18 cellular contexts compared by ENCODE assay signal in genomic region chr14:59424707-59425106, GRCh38. TPM values are rescaled to one million over a fixed set of nuclear protein-coding genes. Genes with fewer than 3 reads are reported as not detected.
DNase-seq lines count a peak whose midpoint lies in the region; ATAC-seq and TF ChIP-seq lines count a peak whose summit lies in the region.
"Had no signal": no experiment of that assay in that cellular context is flagged by ENCODE, and none has a peak within 500 bp of the region (broad histone marks: within the 10 kb centered on the region; RNA-seq: fewer than 3 reads in every experiment).

No MANE protein-coding gene starts in this region.

- 0 out of 2 replicates have a peak overlapping the region, but pooled peaks have one; percentile 2 for H3K27ac ChIP-seq in ACC112 (ENCODE audit: low read depth, low read length)
- peak overlapping the region in 3 of 4 donors; percentile 32 to 43 (median 34) for H3K27ac ChIP-seq in sigmoid colon
- H3K27ac ChIP-seq: WERI-Rb-1 had no signal

- DNase-seq in RPMI7951 (ENCODE audit: low read depth) (peak; percentile 15), left ventricle myocardium superior (peak; percentile 79), sigmoid colon (peak; percentile 82), glutamatergic neuron (no peak), NCI-H1092 (lab: John Stamatoyannopoulos, UW) (no peak)
- DNase-seq in activated T-cell treated with anti-CD3 and anti-CD28 coated beads, Interleukin-2, amount 50 U/mL, for 72 hours = no peak
- DNase-seq: activated CD8-positive, alpha-beta T cell treated with anti-CD3 and anti-CD28 coated beads for 36 hours; activated naive CD8-positive, alpha-beta T cell treated with anti-CD3 and anti-CD28 coated beads, Interleukin-2, amount 50 U/mL, for 24 hours; CD8-positive, alpha-beta T cell; central memory CD4-positive, alpha-beta T cell; foreskin melanocyte; MM.1S; NCI-H2227 treated with DMSO at 0.1 percent for 48 hours; T-helper 1 cell; WERI-Rb-1 had no signal

- TF ChIP-seq EP300 in sigmoid colon (IDR thresholded peaks at IDR 0.05) = no peak

- H3K27me3 ChIP-seq in ACC112 (ENCODE audit: insufficient read depth, low read length) (no peaks in the 10 kb centered on the region), sigmoid colon (no peaks in the 10 kb centered on the region)

- H3K4me1 ChIP-seq in ACC112 (ENCODE audit: control insufficient read depth, insufficient read depth, low read length, unreplicated experiment) = peaks cover 64% of the 10 kb centered on the region
- peaks cover 0 to 44% (median 25%) of the 10 kb centered on the region in 4 donors for H3K4me1 ChIP-seq in sigmoid colon

- no peak for TF ChIP-seq CTCF in sigmoid colon (IDR thresholded peaks at IDR 0.05)
- no peak for TF ChIP-seq CTCF in glutamatergic neuron (IDR thresholded peaks at IDR 0.05; ENCODE audit: partially characterized antibody, unreplicated experiment)

- 74 to 88% methylated on average over 3 of the region's 3 CpGs for WGBS in sigmoid colon, 2 donors

- H3K4me3 ChIP-seq in ACC112 (ENCODE audit: low read depth, low read length) (no peak overlapping the region), sigmoid colon (no peak overlapping the region)

- TF ChIP-seq POLR2A in sigmoid colon (IDR thresholded peaks at IDR 0.05) = no peak

- H2AFZ ChIP-seq in ACC112 (ENCODE audit: low read length, unreplicated experiment) = no peak overlapping the region

- H3K27ac Mint-ChIP-seq in glutamatergic neuron (ENCODE audit: unreplicated experiment) = no peak overlapping the region
- H3K27ac Mint-ChIP-seq in activated T-cell treated with anti-CD3 and anti-CD28 coated beads, Interleukin-2, amount 50 U/mL, for 72 hours = no peak overlapping the region
- H3K27ac Mint-ChIP-seq: activated CD8-positive, alpha-beta T cell treated with anti-CD3 and anti-CD28 coated beads for 36 hours; activated naive CD8-positive, alpha-beta T cell treated with anti-CD3 and anti-CD28 coated beads, Interleukin-2, amount 50 U/mL, for 24 hours; CD8-positive, alpha-beta T cell; type B pancreatic cell had no signal

- intact Hi-C loops in left ventricle myocardium superior (cut with micrococcal nuclease) = loop anchor here (5.0 to 10.0 kb wide), 3 partner anchors 50 to 297 kb away; no protein-coding TSS in a partner anchor
- intact Hi-C loops in sigmoid colon (cut with DNase I) = loop anchor here (5.0 kb wide), 2 partner anchors 47 to 297 kb away; no protein-coding TSS in a partner anchor

- ATAC-seq in left ventricle myocardium superior (peak; percentile 69), HG03196 (IDR thresholded peaks at IDR 0.05; ENCODE audit: unreplicated experiment) (no peak)
- ATAC-seq in activated T-cell treated with anti-CD3 and anti-CD28 coated beads, Interleukin-2, amount 50 U/mL, for 72 hours (replicated peaks in 1 of 2) = no peak
- ATAC-seq: activated CD8-positive, alpha-beta T cell treated with anti-CD3 and anti-CD28 coated beads for 36 hours; activated naive CD8-positive, alpha-beta T cell treated with anti-CD3 and anti-CD28 coated beads, Interleukin-2, amount 50 U/mL, for 24 hours; CD8-positive, alpha-beta T cell had no signal

- H3K9me3 ChIP-seq in sigmoid colon = no peaks in the 10 kb centered on the region

- H3K4me3 Mint-ChIP-seq in glutamatergic neuron (ENCODE audit: unreplicated experiment) = no peak overlapping the region
- H3K4me3 Mint-ChIP-seq in activated T-cell treated with anti-CD3 and anti-CD28 coated beads, Interleukin-2, amount 50 U/mL, for 72 hours = no peak overlapping the region
- H3K4me3 Mint-ChIP-seq: activated CD8-positive, alpha-beta T cell treated with anti-CD3 and anti-CD28 coated beads for 36 hours; activated naive CD8-positive, alpha-beta T cell treated with anti-CD3 and anti-CD28 coated beads, Interleukin-2, amount 50 U/mL, for 24 hours; CD8-positive, alpha-beta T cell; type B pancreatic cell had no signal

- no peaks in the 10 kb centered on the region for H3K9me3 Mint-ChIP-seq in glutamatergic neuron (ENCODE audit: unreplicated experiment)
- no peaks in the 10 kb centered on the region for H3K9me3 Mint-ChIP-seq in activated T-cell treated with anti-CD3 and anti-CD28 coated beads, Interleukin-2, amount 50 U/mL, for 72 hours
- H3K9me3 Mint-ChIP-seq: activated CD8-positive, alpha-beta T cell treated with anti-CD3 and anti-CD28 coated beads for 36 hours; activated naive CD8-positive, alpha-beta T cell treated with anti-CD3 and anti-CD28 coated beads, Interleukin-2, amount 50 U/mL, for 24 hours; CD8-positive, alpha-beta T cell; type B pancreatic cell had no signal

- H3K36me3 ChIP-seq in ACC112 (ENCODE audit: insufficient read depth, low read length) = no peaks in the 10 kb centered on the region
- H3K36me3 ChIP-seq in sigmoid colon = no peaks in the 10 kb centered on the region
- H3K36me3 ChIP-seq: WERI-Rb-1 had no signal

- H3K36me3 Mint-ChIP-seq in glutamatergic neuron (ENCODE audit: unreplicated experiment) = no peaks in the 10 kb centered on the region
- H3K36me3 Mint-ChIP-seq in activated T-cell treated with anti-CD3 and anti-CD28 coated beads, Interleukin-2, amount 50 U/mL, for 72 hours (ENCODE audit: insufficient read depth in 2 of 2) = no peaks in the 10 kb centered on the region
- H3K36me3 Mint-ChIP-seq: CD8-positive, alpha-beta T cell; type B pancreatic cell had no signal

- H3K79me2 ChIP-seq in ACC112 (ENCODE audit: control insufficient read depth, insufficient read depth, low read length, unreplicated experiment) = no peaks in the 10 kb centered on the region

- peaks cover 11% of the 10 kb centered on the region for H3K4me1 Mint-ChIP-seq in glutamatergic neuron (ENCODE audit: low read depth, unreplicated experiment)
- H3K4me1 Mint-ChIP-seq in activated T-cell treated with anti-CD3 and anti-CD28 coated beads, Interleukin-2, amount 50 U/mL, for 72 hours (ENCODE audit: low read depth) = no peaks in the 10 kb centered on the region
- H3K4me1 Mint-ChIP-seq: activated naive CD8-positive, alpha-beta T cell treated with anti-CD3 and anti-CD28 coated beads, Interleukin-2, amount 50 U/mL, for 24 hours had no signal

- H3K27me3 Mint-ChIP-seq in glutamatergic neuron (ENCODE audit: unreplicated experiment) = no peaks in the 10 kb centered on the region
- peaks cover 7% of the 10 kb centered on the region for H3K27me3 Mint-ChIP-seq in activated T-cell treated with anti-CD3 and anti-CD28 coated beads, Interleukin-2, amount 50 U/mL, for 72 hours (ENCODE audit: low read depth)
- H3K27me3 Mint-ChIP-seq: activated naive CD8-positive, alpha-beta T cell treated with anti-CD3 and anti-CD28 coated beads, Interleukin-2, amount 50 U/mL, for 24 hours had no signal

RNA-seq across cellular contexts. Expression of gene GPR135, which starts 40.5 kb away (rescaled TPM):
- total RNA-seq in RPMI7951 (2014; rRNA removed; shearing (Covaris generic)) = 0.48 and 0.68 TPM in 2 replicates
- total RNA-seq in left ventricle myocardium superior (2.0 TPM), sigmoid colon (10 to 100 TPM in 1 of 4 donors, 1 to 10 TPM in 3; 5.2 to 12.7 (median 6.1) TPM), glutamatergic neuron (ENCODE audit: unreplicated experiment) (0.91 TPM)
- polyA plus RNA-seq in sigmoid colon = under 1 TPM in 1 of 3 donors, not detected in 2; 0.50 TPM
- 1 to 10 TPM in 1 of 2 donors, under 1 TPM in 1; 0.74 to 1.1 TPM for total RNA-seq in activated T-cell treated with anti-CD3 and anti-CD28 coated beads, Interleukin-2, amount 50 U/mL, for 72 hours

RNA-seq across cellular contexts. Expression of gene L3HYPDH, which starts 59.5 kb away (rescaled TPM):
- 35.2 and 47.3 TPM in 2 replicates for total RNA-seq in RPMI7951 (2014; rRNA removed; shearing (Covaris generic))
- total RNA-seq in left ventricle myocardium superior = 11.3 TPM
- total RNA-seq in sigmoid colon = 10 to 100 TPM; 23.9 to 46.0 (median 30.4) TPM
- polyA plus RNA-seq in sigmoid colon = 10 to 100 TPM in 1 of 3 donors, 1 to 10 TPM in 2; 1.2 to 12.0 (median 3.0) TPM
- 6.8 TPM for total RNA-seq in glutamatergic neuron (ENCODE audit: unreplicated experiment)
- total RNA-seq in activated T-cell treated with anti-CD3 and anti-CD28 coated beads, Interleukin-2, amount 50 U/mL, for 72 hours = 10 to 100 TPM in 1 of 2 donors, 1 to 10 TPM in 1; 8.6 to 10.9 TPM

RNA-seq across cellular contexts. Expression of gene JKAMP, which starts 59.6 kb away (rescaled TPM):
- total RNA-seq in RPMI7951 (2014; rRNA removed; shearing (Covaris generic)) = 68.6 and 88.6 TPM in 2 replicates
- total RNA-seq in left ventricle myocardium superior (27.8 TPM), sigmoid colon (10 to 100 TPM; 26.6 to 49.0 (median 37.5) TPM), glutamatergic neuron (ENCODE audit: unreplicated experiment) (86.1 TPM)
- polyA plus RNA-seq in sigmoid colon = 10 to 100 TPM in 1 of 3 donors, 1 to 10 TPM in 2; 9.0 to 27.3 (median 9.0) TPM
- total RNA-seq in activated T-cell treated with anti-CD3 and anti-CD28 coated beads, Interleukin-2, amount 50 U/mL, for 72 hours = 10 to 100 TPM; 18.3 to 21.0 TPM

Comparison
In these comparisons a context has a peak if more than half of its experiments do, and no peak if none do; other contexts are left out.
1. DNase-seq: peak in RPMI7951 (single experiment), left ventricle myocardium superior (single experiment) and sigmoid colon (single experiment); none in glutamatergic neuron (single experiment), NCI-H1092 (single experiment) and activated T-cell treated with anti-CD3 and anti-CD28 coated beads, Interleukin-2, amount 50 U/mL, for 72 hours (0 of 2).